In genomic region chr5:33936004-33936380, GRCh38 we compare ENCODE assay signal across 9 cellular contexts. TPM values are rescaled to one million over a fixed set of nuclear protein-coding genes. Genes with fewer than 3 reads are reported as not detected.
DNase-seq lines count a peak whose midpoint lies in the region; ATAC-seq and TF ChIP-seq lines count a peak whose summit lies in the region.
"Had no signal": no experiment of that assay in that cellular context is flagged by ENCODE, and none has a peak within 500 bp of the region (broad histone marks: within the 10 kb centered on the region; RNA-seq: fewer than 3 reads in every experiment).

No MANE protein-coding gene starts in this region.

- peak; percentile 34 for DNase-seq in activated CD4-positive, CD25-positive, alpha-beta regulatory T cell treated with anti-CD3 and anti-CD28 coated beads, Interleukin-2, amount 50 U/mL, for 72 hours
- DNase-seq in activated CD4-positive, CD25-positive, alpha-beta regulatory T cell (lab: John Stamatoyannopoulos, UW), result no peak
- DNase-seq in NCI-H187 (lab: John Stamatoyannopoulos, UW) (peak; percentile 22 to 39), globus pallidus (ENCODE audit: low spot score) (peak; percentile 5), ovary (peak; percentile 15 to 74 (median 48))
- DNase-seq in activated T-helper 2 cell treated with anti-CD3 and anti-CD28 coated beads, Interferon-gamma antibody, Interleukin-2, Interleukin-4, amounts not matched to agents 10 μg/mL and 5 μg/mL and 100 μg/mL, durations not matched to agents 14 hours and 24 hours and 36 hours (ENCODE audit: low spot score), result peak; percentile 45

- ATAC-seq in GM19328 (IDR thresholded peaks at IDR 0.05; ENCODE audit: unreplicated experiment) (no peak), HG02840 (IDR thresholded peaks at IDR 0.05; ENCODE audit: low FRiP score, unreplicated experiment) (no peak)

- TF ChIP-seq POLR2A in ovary (IDR thresholded peaks at IDR 0.05), result no peak

- H3K27ac Mint-ChIP-seq in activated T-helper 2 cell treated with anti-CD3 and anti-CD28 coated beads, Interferon-gamma antibody, Interleukin-2, Interleukin-4, amounts not matched to agents 10 μg/mL and 5 μg/mL and 100 μg/mL, durations not matched to agents 14 hours and 24 hours and 36 hours, result no peak overlapping the region

- H3K9me3 ChIP-seq in ovary, result no peaks in the 10 kb centered on the region

- H3K27me3 Mint-ChIP-seq in activated T-helper 2 cell treated with anti-CD3 and anti-CD28 coated beads, Interferon-gamma antibody, Interleukin-2, Interleukin-4, amounts not matched to agents 10 μg/mL and 5 μg/mL and 100 μg/mL, durations not matched to agents 14 hours and 24 hours and 36 hours (ENCODE audit: low read depth), result peaks cover 50% of the 10 kb centered on the region

- H3K36me3 ChIP-seq in ovary, result no peaks in the 10 kb centered on the region

- peaks cover 9% of the 10 kb centered on the region for H3K4me1 ChIP-seq in ovary (ENCODE audit: insufficient read depth)

- H3K4me3 ChIP-seq in ovary, result no peak overlapping the region

- no peak overlapping the region for H3K4me3 Mint-ChIP-seq in activated T-helper 2 cell treated with anti-CD3 and anti-CD28 coated beads, Interferon-gamma antibody, Interleukin-2, Interleukin-4, amounts not matched to agents 10 μg/mL and 5 μg/mL and 100 μg/mL, durations not matched to agents 14 hours and 24 hours and 36 hours (ENCODE audit: low read depth)

- no peaks in the 10 kb centered on the region for H3K4me1 Mint-ChIP-seq in activated T-helper 2 cell treated with anti-CD3 and anti-CD28 coated beads, Interferon-gamma antibody, Interleukin-2, Interleukin-4, amounts not matched to agents 10 μg/mL and 5 μg/mL and 100 μg/mL, durations not matched to agents 14 hours and 24 hours and 36 hours (ENCODE audit: low read depth)

- H3K27ac ChIP-seq in ovary, result no peak overlapping the region
- H3K27ac ChIP-seq: epithelial cell of prostate had no signal

- TF ChIP-seq CTCF in ovary (IDR thresholded peaks at IDR 0.05), result peak in 1 of 3 donors; percentile 30

- no peak for TF ChIP-seq EP300 in ovary (IDR thresholded peaks at IDR 0.05)

- 0 to 1% (median 0%) methylated on average over 30 of the region's 30 CpGs for WGBS in ovary, 3 donors

- no peaks in the 10 kb centered on the region for H3K27me3 ChIP-seq in ovary

- H3K9me3 Mint-ChIP-seq in activated T-helper 2 cell treated with anti-CD3 and anti-CD28 coated beads, Interferon-gamma antibody, Interleukin-2, Interleukin-4, amounts not matched to agents 10 μg/mL and 5 μg/mL and 100 μg/mL, durations not matched to agents 14 hours and 24 hours and 36 hours, result no peaks in the 10 kb centered on the region

- H3K36me3 Mint-ChIP-seq in activated T-helper 2 cell treated with anti-CD3 and anti-CD28 coated beads, Interferon-gamma antibody, Interleukin-2, Interleukin-4, amounts not matched to agents 10 μg/mL and 5 μg/mL and 100 μg/mL, durations not matched to agents 14 hours and 24 hours and 36 hours (ENCODE audit: low read depth), result no peaks in the 10 kb centered on the region

- intact Hi-C loops in activated T-helper 2 cell treated with anti-CD3 and anti-CD28 coated beads, Interferon-gamma antibody, Interleukin-2, Interleukin-4, amounts not matched to agents 10 μg/mL and 5 μg/mL and 100 μg/mL, durations not matched to agents 14 hours and 24 hours and 36 hours (cut with micrococcal nuclease), result loop anchor here (2.0 to 5.0 kb wide), 2 partner anchors 33 to 1224 kb away; partner anchors contain the start of gene NPR3
- intact Hi-C loops in ovary (cut with DNase I), result loop anchor here in 1 of 4 donors (10.0 kb wide), 1 partner anchor 501 kb away; no protein-coding TSS in a partner anchor

RNA-seq across cellular contexts. Expression of gene RXFP3, which starts 0.2 kb away (rescaled TPM):
- not detected in 2 replicates for total RNA-seq in activated T-helper 2 cell treated with anti-CD3 and anti-CD28 coated beads, Interferon-gamma antibody, Interleukin-2, Interleukin-4, amounts not matched to agents 10 μg/mL and 5 μg/mL and 100 μg/mL, durations not matched to agents 14 hours and 24 hours and 36 hours
- under 1 TPM in 1 of 7 donors, not detected in 6; 0.24 TPM for total RNA-seq in ovary
- not detected for polyA plus RNA-seq in ovary

RNA-seq across cellular contexts. Expression of gene ADAMTS12, which starts 44.2 kb away (rescaled TPM):
- not detected in 2 replicates for total RNA-seq in activated T-helper 2 cell treated with anti-CD3 and anti-CD28 coated beads, Interferon-gamma antibody, Interleukin-2, Interleukin-4, amounts not matched to agents 10 μg/mL and 5 μg/mL and 100 μg/mL, durations not matched to agents 14 hours and 24 hours and 36 hours
- 1 to 10 TPM; 2.9 to 9.8 (median 5.5) TPM for total RNA-seq in ovary
- polyA plus RNA-seq in ovary, result 1 to 10 TPM; 5.0 to 9.2 TPM

RNA-seq across cellular contexts. Expression of gene SLC45A2, which starts 48.5 kb away (rescaled TPM):
- total RNA-seq in activated T-helper 2 cell treated with anti-CD3 and anti-CD28 coated beads, Interferon-gamma antibody, Interleukin-2, Interleukin-4, amounts not matched to agents 10 μg/mL and 5 μg/mL and 100 μg/mL, durations not matched to agents 14 hours and 24 hours and 36 hours, result not detected in 2 replicates
- total RNA-seq in ovary, result under 1 TPM in 1 of 7 donors, not detected in 6; 0.15 TPM
- not detected for polyA plus RNA-seq in ovary

Comparison
In these comparisons a context has a peak if more than half of its experiments do, and no peak if none do; other contexts are left out.
1. DNase-seq: peak in activated CD4-positive, CD25-positive, alpha-beta regulatory T cell treated with anti-CD3 and anti-CD28 coated beads, Interleukin-2, amount 50 U/mL, for 72 hours (single experiment), NCI-H187 (2 of 2), activated T-helper 2 cell treated with anti-CD3 and anti-CD28 coated beads, Interferon-gamma antibody, Interleukin-2, Interleukin-4, amounts not matched to agents 10 μg/mL and 5 μg/mL and 100 μg/mL, durations not matched to agents 14 hours and 24 hours and 36 hours (single experiment), globus pallidus (single experiment) and ovary (5 of 5); none in activated CD4-positive, CD25-positive, alpha-beta regulatory T cell (0 of 4).